In the genomic region with DNA sequence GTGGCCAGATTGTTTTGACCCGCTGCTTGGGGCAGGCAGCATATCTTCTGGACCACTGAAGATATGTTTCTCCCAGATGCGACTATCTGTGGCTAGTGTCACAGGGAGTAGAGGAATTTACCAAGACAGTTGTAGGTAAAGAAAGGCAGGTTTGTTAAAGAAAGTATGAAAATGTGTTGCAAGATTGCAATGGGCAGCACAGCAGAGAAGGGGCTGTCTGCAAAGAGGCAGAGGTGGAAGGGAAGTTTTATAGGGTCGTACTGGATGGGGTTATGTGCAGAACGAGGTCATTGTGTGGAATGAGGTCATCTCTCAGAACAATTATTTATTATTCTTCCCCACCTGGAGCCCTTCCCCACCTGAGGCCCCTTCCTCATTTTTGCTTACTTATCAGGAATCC, we compare ENCODE assay signal across 8 cellular contexts.
"Had no signal": no experiment of that assay in that cellular context is flagged by ENCODE, and none has a peak within 500 bp of the region (broad histone marks: within the 10 kb centered on the region; RNA-seq: fewer than 3 reads in every experiment).

No MANE protein-coding gene starts in this region.

- DNase-seq: Karpas-422, Kasumi-1, KBM-7, KG1 had no signal

- FAIRE-seq: HepG2, HTR-8/SVneo had no signal

- H3K4me2 ChIP-seq: KMS-11 had no signal

- H3K9ac ChIP-seq: KMS-11 had no signal

- H3K27ac ChIP-seq: HL-60, KMS-11 had no signal

- ATAC-seq: HepG2 had no signal
